In the genomic region with DNA sequence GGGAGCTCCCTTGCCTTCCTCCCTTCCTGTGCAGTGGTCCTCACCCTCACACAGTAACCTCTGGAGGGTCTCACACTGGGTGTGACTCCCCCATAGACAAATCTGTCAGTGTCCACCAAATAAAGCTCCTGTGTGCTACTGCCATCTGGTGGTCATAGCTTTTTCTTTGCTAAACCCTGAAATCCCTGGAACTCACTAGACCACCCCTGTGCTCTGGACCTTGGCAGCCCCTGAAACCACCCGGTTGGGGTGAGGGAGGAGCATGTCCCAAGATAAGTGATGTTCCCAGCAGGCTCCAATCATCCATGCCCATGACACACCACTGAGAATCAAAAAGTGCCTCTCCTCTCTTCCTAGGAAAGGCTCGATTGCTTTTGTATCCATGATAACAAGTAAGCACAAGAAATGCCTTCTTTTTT, we compare ENCODE assay signal across 1 cellular context.
TF ChIP-seq lines count a peak whose summit lies in the region.

No MANE protein-coding gene starts in this region.

TF ChIP-seq in endothelial cell of umbilical vein, 7 proteins besides CTCF, POLR2A, EP300 and RAD21:
- TF ChIP-seq JUN (IDR thresholded peaks at IDR 0.05; ENCODE audit: borderline replicate concordance, insufficient read depth, insufficient read length, low read depth) (no peak), FOS (IDR thresholded peaks at IDR 0.05; ENCODE audit: borderline replicate concordance, insufficient read depth, low read length) (no peak), GATA2 (IDR thresholded peaks at IDR 0.05; ENCODE audit: insufficient read depth, insufficient read length, low read depth, low read length) (no peak), EZH2 (IDR thresholded peaks at IDR 0.05; ENCODE audit: borderline replicate concordance, low read depth, low read length, severe bottlenecking) (no peak), MYC (IDR thresholded peaks at IDR 0.05; ENCODE audit: low read depth, low read length) (no peak)
- TF ChIP-seq, protein P1, sequence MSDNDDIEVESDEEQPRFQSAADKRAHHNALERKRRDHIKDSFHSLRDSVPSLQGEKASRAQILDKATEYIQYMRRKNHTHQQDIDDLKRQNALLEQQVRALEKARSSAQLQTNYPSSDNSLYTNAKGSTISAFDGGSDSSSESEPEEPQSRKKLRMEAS (IDR thresholded peaks at IDR 0.05; ENCODE audit: insufficient read depth, insufficient read length), result no peak
